In genomic region chr1:204152310-204153044, GRCh38 we compare ENCODE assay signal across 1 cellular context.
TF ChIP-seq lines count a peak whose summit lies in the region.

No MANE protein-coding gene starts in this region.

TF ChIP-seq in K562, 482 proteins besides CTCF, POLR2A, EP300 and RAD21 (continued from another document):
- TF ChIP-seq DEAF1 (CRISPR knock-in tag; IDR thresholded peaks at IDR 0.05), result no peak
- TF ChIP-seq, protein P1, sequence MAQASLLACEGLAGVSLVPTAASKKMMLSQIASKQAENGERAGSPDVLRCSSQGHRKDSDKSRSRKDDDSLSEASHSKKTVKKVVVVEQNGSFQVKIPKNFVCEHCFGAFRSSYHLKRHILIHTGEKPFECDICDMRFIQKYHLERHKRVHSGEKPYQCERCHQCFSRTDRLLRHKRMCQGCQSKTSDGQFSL (CRISPR knock-in tag; IDR thresholded peaks at IDR 0.05), result peak; percentile 81; the same call in 1 of the 2 replicates
- TF ChIP-seq, protein P1 (tag; IDR thresholded peaks at IDR 0.05), result no peak
